Comparison of ENCODE assay signal across 11 cellular contexts in the genomic region with DNA sequence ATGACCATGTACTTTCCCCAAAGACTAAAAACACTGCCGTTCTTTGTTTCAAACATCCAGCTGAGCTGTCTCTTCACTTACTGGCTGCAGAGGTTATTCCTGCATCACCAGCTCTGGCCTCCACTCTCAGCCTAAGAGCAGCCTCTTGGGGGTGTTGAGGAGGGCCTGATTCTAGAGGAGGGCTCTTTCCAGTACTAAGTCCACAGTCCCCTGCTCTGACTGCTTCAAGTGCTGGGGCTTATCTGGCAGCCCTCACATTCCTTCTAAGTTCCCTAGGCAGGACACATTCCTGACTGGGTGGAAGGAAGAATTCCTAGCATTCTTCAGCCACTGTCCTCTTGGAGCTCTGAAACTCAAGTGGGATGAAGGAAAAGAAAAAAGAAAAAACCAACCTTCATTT. TPM values are rescaled to one million over a fixed set of nuclear protein-coding genes. Genes with fewer than 3 reads are reported as not detected.
DNase-seq lines count a peak whose midpoint lies in the region; ATAC-seq and TF ChIP-seq lines count a peak whose summit lies in the region.
"Had no signal": no experiment of that assay in that cellular context is flagged by ENCODE, and none has a peak within 500 bp of the region (broad histone marks: within the 10 kb centered on the region; RNA-seq: fewer than 3 reads in every experiment).

No MANE protein-coding gene starts in this region.

- no peaks in the 10 kb centered on the region for H3K9me2 ChIP-seq in SK-N-SH

- no peaks in the 10 kb centered on the region for H3K79me2 ChIP-seq in SK-N-SH (ENCODE audit: insufficient read depth)

- no peaks in the 10 kb centered on the region for H3F3A ChIP-seq in SK-N-SH (replicated peaks; ENCODE audit: insufficient read depth)

- peak; percentile 87 for DNase-seq in GM03348 (ENCODE audit: low spot score)
- no peak for DNase-seq in SK-N-SH
- no peak for DNase-seq in heart right ventricle
- no peak for DNase-seq in OCI-M1 (lab: John Stamatoyannopoulos, UW)
- DNase-seq in dermis blood vessel endothelial cell, result no peak
- DNase-seq: activated CD4-positive, alpha-beta T cell treated with anti-CD3 and anti-CD28 coated beads, Interleukin-2, amount 50 U/mL, for 4 hours; DMS153; MV-4-11 had no signal

- no peaks in the 10 kb centered on the region for H3K36me3 ChIP-seq in SK-N-SH (replicated peaks in 1 of 2; ENCODE audit: control insufficient read depth in 1 of 2, insufficient read depth in 2 of 2, low read length in 1 of 2)
- H3K36me3 ChIP-seq in heart right ventricle, result no peaks in the 10 kb centered on the region
- no peaks in the 10 kb centered on the region for H3K36me3 ChIP-seq in rectal smooth muscle tissue (ENCODE audit: control insufficient read depth, insufficient read depth, low read length)

- POLR2A ChIA-PET in SK-N-SH (lab: Yijun Ruan, JAX), result no interaction called here

- H3K4me3 ChIP-seq in SK-N-SH (ENCODE audit: low read depth in 2 of 2, low read length in 1 of 2), result no peak overlapping the region
- no peak overlapping the region for H3K4me3 ChIP-seq in heart right ventricle
- no peak overlapping the region for H3K4me3 ChIP-seq in rectal smooth muscle tissue (ENCODE audit: low read length)

- H3K27ac ChIP-seq in SK-N-SH (ENCODE audit: low read depth in 2 of 2, low read length in 1 of 2) (peak overlapping the region; percentile 46 to 79; a peak in 2 of 4 replicates), heart right ventricle (no peak overlapping the region), rectal smooth muscle tissue (ENCODE audit: low read depth, low read length) (peak overlapping the region; percentile 49)

- intact Hi-C loops in heart right ventricle (cut with DNase I), result no loop called here

- TF ChIP-seq RAD21 in SK-N-SH (IDR thresholded peaks at IDR 0.05; ENCODE audit: low read length), result no peak

- WGBS in SK-N-SH (ENCODE audit: low lambda C conversion rate), result 80% methylated on average over 1 of the region's 1 CpG
- WGBS in heart right ventricle, 2 donors, result 25 to 43% methylated on average over 1 of the region's 1 CpG

- CTCF ChIA-PET in SK-N-SH (lab: Yijun Ruan, JAX), result no interaction called here

- no peak for TF ChIP-seq CTCF in SK-N-SH (IDR thresholded peaks at IDR 0.05)
- no peak for TF ChIP-seq CTCF in heart right ventricle (IDR thresholded peaks at IDR 0.05)

- H3K9me3 ChIP-seq in SK-N-SH, result no peaks in the 10 kb centered on the region
- no peaks in the 10 kb centered on the region for H3K9me3 ChIP-seq in heart right ventricle

- no peak overlapping the region for H3K9ac ChIP-seq in SK-N-SH
- H3K9ac ChIP-seq in rectal smooth muscle tissue (ENCODE audit: low read length), result no peak overlapping the region

- peak overlapping the region; percentile 55; the same call in 1 of the 2 replicates for H3K4me2 ChIP-seq in SK-N-SH

- peak in 1 of 2 experiments; percentile 51; a peak in 1 of 4 replicates for TF ChIP-seq EP300 in SK-N-SH (IDR thresholded peaks at IDR 0.05; ENCODE audit: borderline replicate concordance in 1 of 2, low read depth in 1 of 2, low read length in 1 of 2)

- H4K20me1 ChIP-seq in SK-N-SH (ENCODE audit: insufficient read depth), result no peaks in the 10 kb centered on the region

- H3K4me1 ChIP-seq in SK-N-SH (ENCODE audit: control insufficient read depth in 1 of 2, insufficient read depth in 2 of 2, low read depth in 1 of 2, low read length in 1 of 2) (peaks cover 0 to 11% of the 10 kb centered on the region in 2 experiments; a peak in 2 of 4 replicates), heart right ventricle (peaks cover 0 to 15% (median 8%) of the 10 kb centered on the region in 9 donors), rectal smooth muscle tissue (ENCODE audit: control insufficient read depth, insufficient read depth, low read length) (peaks cover 25% of the 10 kb centered on the region)

- peak in 6 of 8 donors; percentile 48 to 81 (median 64) for ATAC-seq in heart right ventricle
- ATAC-seq in GM19463 (IDR thresholded peaks at IDR 0.05; ENCODE audit: unreplicated experiment), result no peak
- ATAC-seq in GM19035 (IDR thresholded peaks at IDR 0.05; ENCODE audit: unreplicated experiment), result no peak

- peak overlapping the region; percentile 70; the same call in 1 of the 2 replicates for H2AFZ ChIP-seq in SK-N-SH (ENCODE audit: low read depth)

- H3K27me3 ChIP-seq in SK-N-SH (ENCODE audit: insufficient read depth) (no peaks in the 10 kb centered on the region), heart right ventricle (no peaks in the 10 kb centered on the region), rectal smooth muscle tissue (ENCODE audit: control insufficient read depth, insufficient read depth, low read length) (no peaks in the 10 kb centered on the region)

TF ChIP-seq in SK-N-SH, 30 proteins besides CTCF, POLR2A, EP300 and RAD21 (continues in another document):
- no peak for TF ChIP-seq FOXJ3 (CRISPR knock-in tag; IDR thresholded peaks at IDR 0.05)
- no peak for TF ChIP-seq NRF1 (IDR thresholded peaks at IDR 0.05; ENCODE audit: low read depth, low read length)
- no peak for TF ChIP-seq GABPA (IDR thresholded peaks at IDR 0.05; ENCODE audit: low read depth)
- TF ChIP-seq TCF12 (IDR thresholded peaks at IDR 0.05), result peak; percentile 52
- peak; percentile 27; the same call in 1 of the 2 replicates for TF ChIP-seq NFIC (IDR thresholded peaks at IDR 0.05; ENCODE audit: borderline replicate concordance)
- TF ChIP-seq, protein P1, sequence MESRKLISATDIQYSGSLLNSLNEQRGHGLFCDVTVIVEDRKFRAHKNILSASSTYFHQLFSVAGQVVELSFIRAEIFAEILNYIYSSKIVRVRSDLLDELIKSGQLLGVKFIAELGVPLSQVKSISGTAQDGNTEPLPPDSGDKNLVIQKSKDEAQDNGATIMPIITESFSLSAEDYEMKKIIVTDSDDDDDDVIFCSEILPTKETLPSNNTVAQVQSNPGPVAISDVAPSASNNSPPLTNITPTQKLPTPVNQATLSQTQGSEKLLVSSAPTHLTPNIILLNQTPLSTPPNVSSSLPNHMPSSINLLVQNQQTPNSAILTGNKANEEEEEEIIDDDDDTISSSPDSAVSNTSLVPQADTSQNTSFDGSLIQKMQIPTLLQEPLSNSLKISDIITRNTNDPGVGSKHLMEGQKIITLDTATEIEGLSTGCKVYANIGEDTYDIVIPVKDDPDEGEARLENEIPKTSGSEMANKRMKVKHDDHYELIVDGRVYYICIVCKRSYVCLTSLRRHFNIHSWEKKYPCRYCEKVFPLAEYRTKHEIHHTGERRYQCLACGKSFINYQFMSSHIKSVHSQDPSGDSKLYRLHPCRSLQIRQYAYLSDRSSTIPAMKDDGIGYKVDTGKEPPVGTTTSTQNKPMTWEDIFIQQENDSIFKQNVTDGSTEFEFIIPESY (IDR thresholded peaks at IDR 0.05; ENCODE audit: borderline replicate concordance, low read depth), result no peak
- no peak for TF ChIP-seq SIN3A (IDR thresholded peaks at IDR 0.05; ENCODE audit: borderline replicate concordance, low read depth, low read length)
- peak; percentile 33; the same call in 1 of the 2 replicates for TF ChIP-seq RXRA (IDR thresholded peaks at IDR 0.05; ENCODE audit: borderline replicate concordance, low read depth)
- TF ChIP-seq, protein P2, sequence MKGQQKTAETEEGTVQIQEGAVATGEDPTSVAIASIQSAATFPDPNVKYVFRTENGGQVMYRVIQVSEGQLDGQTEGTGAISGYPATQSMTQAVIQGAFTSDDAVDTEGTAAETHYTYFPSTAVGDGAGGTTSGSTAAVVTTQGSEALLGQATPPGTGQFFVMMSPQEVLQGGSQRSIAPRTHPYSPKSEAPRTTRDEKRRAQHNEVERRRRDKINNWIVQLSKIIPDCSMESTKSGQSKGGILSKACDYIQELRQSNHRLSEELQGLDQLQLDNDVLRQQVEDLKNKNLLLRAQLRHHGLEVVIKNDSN (IDR thresholded peaks at IDR 0.05; ENCODE audit: borderline replicate concordance, low read depth), result no peak
- TF ChIP-seq TEAD4 (IDR thresholded peaks at IDR 0.05; ENCODE audit: borderline replicate concordance, insufficient read depth), result peak; percentile 91
- 0 out of 2 replicates have a peak, but pooled peaks have one; percentile 29 for TF ChIP-seq TAF1 (IDR thresholded peaks at IDR 0.05; ENCODE audit: borderline replicate concordance, low read depth, low read length)
- TF ChIP-seq JUND (IDR thresholded peaks at IDR 0.05), result peak; percentile 18; the same call in 1 of the 2 replicates
- TF ChIP-seq MXI1 (IDR thresholded peaks at IDR 0.05; ENCODE audit: low read depth, low read length), result no peak
- no peak for TF ChIP-seq RFX5 (IDR thresholded peaks at IDR 0.05; ENCODE audit: low read length)
- TF ChIP-seq MEF2A (IDR thresholded peaks at IDR 0.05; ENCODE audit: borderline replicate concordance, low read depth), result no peak
- TF ChIP-seq, protein P3, sequence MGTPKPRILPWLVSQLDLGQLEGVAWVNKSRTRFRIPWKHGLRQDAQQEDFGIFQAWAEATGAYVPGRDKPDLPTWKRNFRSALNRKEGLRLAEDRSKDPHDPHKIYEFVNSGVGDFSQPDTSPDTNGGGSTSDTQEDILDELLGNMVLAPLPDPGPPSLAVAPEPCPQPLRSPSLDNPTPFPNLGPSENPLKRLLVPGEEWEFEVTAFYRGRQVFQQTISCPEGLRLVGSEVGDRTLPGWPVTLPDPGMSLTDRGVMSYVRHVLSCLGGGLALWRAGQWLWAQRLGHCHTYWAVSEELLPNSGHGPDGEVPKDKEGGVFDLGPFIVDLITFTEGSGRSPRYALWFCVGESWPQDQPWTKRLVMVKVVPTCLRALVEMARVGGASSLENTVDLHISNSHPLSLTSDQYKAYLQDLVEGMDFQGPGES (IDR thresholded peaks at IDR 0.05; ENCODE audit: low read depth, low read length), result no peak

RNA-seq across cellular contexts. Expression of a gene that starts 32.9 kb away (rescaled TPM):
- polyA plus RNA-seq in SK-N-SH (2012; rRNA removed) (62.7 and 64.9 TPM in 2 replicates), heart right ventricle (1 to 10 TPM; 7.8 to 9.5 TPM)
- 81.3 and 99.6 TPM in 2 replicates for polyA plus RNA-seq in SK-N-SH (2012; cell fraction: cytosol; rRNA removed)
- 53.5 and 77.1 TPM in 2 replicates for polyA plus RNA-seq in SK-N-SH (2012; cell fraction: nucleus; rRNA removed)
- total RNA-seq in heart right ventricle (10 to 100 TPM; 15.1 to 26.1 (median 20.3) TPM), dermis blood vessel endothelial cell (33.0 and 35.4 TPM in 2 replicates)

Comparison
In these comparisons a context has a peak if more than half of its experiments do, and no peak if none do; other contexts are left out.
1. H3K27ac ChIP-seq: peak in SK-N-SH (2 of 2) and rectal smooth muscle tissue (single experiment); none in heart right ventricle (0 of 10).
2. ATAC-seq: peak in heart right ventricle (6 of 8); none in GM19463 (single experiment) and GM19035 (single experiment).